Comparison of ENCODE assay signal across 8 cellular contexts in genomic region chr2:48343571-48344440, GRCh38. TPM values are rescaled to one million over a fixed set of nuclear protein-coding genes. Genes with fewer than 3 reads are reported as not detected.
DNase-seq lines count a peak whose midpoint lies in the region; ATAC-seq and TF ChIP-seq lines count a peak whose summit lies in the region.

No MANE protein-coding gene starts in this region.

- peak overlapping the region; percentile 35 for H3K27ac ChIP-seq in CD8-positive, alpha-beta T cell (ENCODE audit: low read depth, low read length)
- H3K27ac ChIP-seq in KMS-11, result peak overlapping the region; percentile 23; the same call in 1 of the 2 replicates
- peak overlapping the region in 2 of 4 donors; percentile 8 to 29 for H3K27ac ChIP-seq in body of pancreas
- no peak overlapping the region for H3K27ac ChIP-seq in mesendoderm (ENCODE audit: low read depth, low read length)

- TF ChIP-seq CTCF in CD8-positive, alpha-beta T cell (IDR thresholded peaks at IDR 0.05), result no peak
- no peak for TF ChIP-seq CTCF in KMS-11 (conservative IDR thresholded peaks at IDR 0.05; ENCODE audit: low read depth, low read length)
- TF ChIP-seq CTCF in body of pancreas (IDR thresholded peaks at IDR 0.05), result no peak

- H3K9ac ChIP-seq in KMS-11 (no peak overlapping the region; the same call in 1 of the 2 replicates), mesendoderm (ENCODE audit: low read length) (no peak overlapping the region)

- H3K36me3 Mint-ChIP-seq in CD8-positive, alpha-beta T cell, result peaks cover 32% of the 10 kb centered on the region

- POLR2A ChIA-PET in CD8-positive, alpha-beta T cell (lab: Charles Lee), result interaction anchor here (0.6 to 0.7 kb wide), 2 partner anchors 11 to 38 kb away, joined by 3 to 4 read pairs; no protein-coding TSS in a partner anchor

- H3K27me3 ChIP-seq in CD8-positive, alpha-beta T cell (ENCODE audit: insufficient read depth, low read length), result no peaks in the 10 kb centered on the region
- H3K27me3 ChIP-seq in KMS-11 (ENCODE audit: insufficient read depth, low read depth), result no peaks in the 10 kb centered on the region
- H3K27me3 ChIP-seq in body of pancreas, result no peaks in the 10 kb centered on the region
- no peaks in the 10 kb centered on the region for H3K27me3 ChIP-seq in mesendoderm (ENCODE audit: insufficient read depth, low read length, poor library complexity)

- no peak overlapping the region for H3K56ac ChIP-seq in mesendoderm (ENCODE audit: low read length)

- no peak for DNase-seq in CD8-positive, alpha-beta T cell
- DNase-seq in body of pancreas, result no peak
- peak; percentile 23 for DNase-seq in mesendoderm
- no peak for DNase-seq in NCI-H69 (lab: John Stamatoyannopoulos, UW)
- no peak for DNase-seq in NCI-H510A treated with DMSO at 0.1 percent for 48 hours (lab: John Stamatoyannopoulos, UW)
- no peak for DNase-seq in NCI-H1092 (lab: John Stamatoyannopoulos, UW)

- peaks cover 27% of the 10 kb centered on the region for H3K4me1 ChIP-seq in CD8-positive, alpha-beta T cell (ENCODE audit: insufficient read depth, low read length)
- H3K4me1 ChIP-seq in KMS-11 (ENCODE audit: low read depth, poor library complexity, severe bottlenecking) (peaks cover 39% of the 10 kb centered on the region), body of pancreas (peaks cover 25% of the 10 kb centered on the region), mesendoderm (ENCODE audit: control insufficient read depth, low read depth, low read length) (no peaks in the 10 kb centered on the region)

- H3K79me2 ChIP-seq in KMS-11 (ENCODE audit: insufficient read depth, low read depth) (peaks cover 92% of the 10 kb centered on the region), mesendoderm (ENCODE audit: control insufficient read depth, insufficient read depth, low read length) (peaks cover 7% of the 10 kb centered on the region)

- H3K36me3 ChIP-seq in CD8-positive, alpha-beta T cell (ENCODE audit: insufficient read depth, low read length), result peaks cover 11% of the 10 kb centered on the region
- H3K36me3 ChIP-seq in KMS-11 (ENCODE audit: insufficient read depth) (no peaks in the 10 kb centered on the region; the same call in 1 of the 2 replicates), body of pancreas (replicated peaks in 1 of 2; ENCODE audit: insufficient read depth in 1 of 2, low read depth in 2 of 2) (no peaks in the 10 kb centered on the region), mesendoderm (ENCODE audit: control insufficient read depth, insufficient read depth, low read length) (no peaks in the 10 kb centered on the region)

- peaks cover 16% of the 10 kb centered on the region for H4K20me1 ChIP-seq in KMS-11 (ENCODE audit: insufficient read depth)

- H3K4me2 ChIP-seq in KMS-11 (peak overlapping the region; percentile 75), mesendoderm (ENCODE audit: low read length) (no peak overlapping the region)

- peaks cover 17% of the 10 kb centered on the region for H3K9me3 Mint-ChIP-seq in CD8-positive, alpha-beta T cell

- H3K4me3 ChIP-seq in CD8-positive, alpha-beta T cell (ENCODE audit: low read depth, low read length), result peak overlapping the region; percentile 16
- H3K4me3 ChIP-seq in KMS-11 (IDR thresholded peaks at IDR 0.05; ENCODE audit: insufficient read depth, low read depth, low read length) (no peak overlapping the region), body of pancreas (no peak overlapping the region), mesendoderm (ENCODE audit: low read length) (no peak overlapping the region)

- no peak overlapping the region for H2BK5ac ChIP-seq in mesendoderm (ENCODE audit: low read length)

- 63 to 74% methylated on average over 6 of the region's 6 CpGs for WGBS in body of pancreas, 2 donors
- no CpG with 5 or more reads among the region's 6 CpGs for WGBS in mesendoderm (ENCODE audit: extremely low coverage, insufficient coverage, low lambda C conversion rate)

- no peaks in the 10 kb centered on the region for H3K27me3 Mint-ChIP-seq in CD8-positive, alpha-beta T cell (ENCODE audit: low read depth)

- H3K4me3 Mint-ChIP-seq in CD8-positive, alpha-beta T cell, result peak overlapping the region; percentile 66

- no peak overlapping the region for H2AFZ ChIP-seq in KMS-11 (ENCODE audit: low read depth)

- TF ChIP-seq POLR2A in body of pancreas (IDR thresholded peaks at IDR 0.05), result no peak

- no peak overlapping the region for H3K4ac ChIP-seq in mesendoderm (ENCODE audit: low read depth, low read length)

- no peak overlapping the region for H2BK15ac ChIP-seq in mesendoderm (replicated peaks; ENCODE audit: low read depth)

- H2BK120ac ChIP-seq in mesendoderm (ENCODE audit: low read depth, low read length), result no peak overlapping the region

- peaks cover 4% of the 10 kb centered on the region for H3K79me1 ChIP-seq in mesendoderm (ENCODE audit: low read length)

- no peak overlapping the region for H3K23ac ChIP-seq in mesendoderm (ENCODE audit: low read length)

- no peak overlapping the region for H2AK5ac ChIP-seq in mesendoderm (ENCODE audit: low read length)

- H3K4me1 Mint-ChIP-seq in CD8-positive, alpha-beta T cell (ENCODE audit: low read depth), result peaks cover 60% of the 10 kb centered on the region

- H3K18ac ChIP-seq in mesendoderm (ENCODE audit: low read length), result no peak overlapping the region

- CTCF ChIA-PET in CD8-positive, alpha-beta T cell (lab: Charles Lee), result interaction anchor here (3.0 kb wide), 1 partner anchor 14 kb away, joined by 7 read pairs; no protein-coding TSS in a partner anchor

- intact Hi-C loops in CD8-positive, alpha-beta T cell (cut with DNase I, micrococcal nuclease), result loop anchor here in 1 of 2 experiments (1.0 to 2.0 kb wide), 3 partner anchors 15 to 27 kb away; no protein-coding TSS in a partner anchor
- intact Hi-C loops in body of pancreas (cut with DNase I), result no loop called here

- peaks cover 8% of the 10 kb centered on the region for H3K9me3 ChIP-seq in CD8-positive, alpha-beta T cell (ENCODE audit: low read length)
- H3K9me3 ChIP-seq in body of pancreas, result peaks cover 0 to 3% (median 0%) of the 10 kb centered on the region in 3 donors

- peak overlapping the region; percentile 84 for H3K27ac Mint-ChIP-seq in CD8-positive, alpha-beta T cell

- no peak overlapping the region for H4K5ac ChIP-seq in mesendoderm (ENCODE audit: low read length)

- ATAC-seq in CD8-positive, alpha-beta T cell, result peak; percentile 86
- ATAC-seq in GM21390 (IDR thresholded peaks at IDR 0.05; ENCODE audit: unreplicated experiment) (peak; percentile 66), body of pancreas (peak; percentile 6)

- no peak overlapping the region for H4K8ac ChIP-seq in mesendoderm (ENCODE audit: low read depth, low read length)

RNA-seq across cellular contexts. Expression of gene FOXN2, which starts 29.3 kb away (rescaled TPM):
- total RNA-seq in CD8-positive, alpha-beta T cell, result 10 to 100 TPM; 32.0 to 36.6 TPM
- 10 to 100 TPM in 1 of 2 donors, 1 to 10 TPM in 1; 8.9 to 13.2 TPM for total RNA-seq in body of pancreas
- 8.6 TPM for polyA plus RNA-seq in mesendoderm (2013, experiment 1 of 2)
- polyA plus RNA-seq in mesendoderm (2013, experiment 2 of 2), result 8.7 TPM

Comparison
In these comparisons a context has a peak if more than half of its experiments do, and no peak if none do; other contexts are left out.
1. ATAC-seq: peak in every context shown above with its lines; median percentile 86 in CD8-positive, alpha-beta T cell; 66 in GM21390; 6 in body of pancreas.